Comparison of ENCODE assay signal across 32 cellular contexts in the genomic region with DNA sequence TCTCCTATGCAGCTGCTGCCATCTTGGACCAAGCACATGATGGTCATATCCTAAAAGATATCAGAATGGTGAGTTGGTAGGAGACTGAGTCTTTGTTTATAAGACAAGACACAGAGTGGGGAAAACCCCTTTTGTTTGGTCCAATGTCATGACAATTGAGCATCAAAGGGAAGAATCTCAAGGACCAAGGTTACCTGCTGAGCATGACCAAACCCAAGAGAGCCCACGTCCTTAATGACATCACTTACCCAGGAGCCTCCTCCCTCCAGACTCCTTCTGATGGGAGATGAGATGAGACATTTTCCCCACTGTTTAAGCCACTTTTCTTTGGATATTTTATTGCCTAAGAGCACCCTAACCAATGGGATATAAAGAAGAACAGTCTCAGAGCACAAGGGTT.
"Had no signal": no experiment of that assay in that cellular context is flagged by ENCODE, and none has a peak within 500 bp of the region (broad histone marks: within the 10 kb centered on the region; RNA-seq: fewer than 3 reads in every experiment).

No MANE protein-coding gene starts in this region.

- H3K27ac ChIP-seq: brain microvascular endothelial cell, coronary artery, dorsolateral prefrontal cortex, esophagus muscularis mucosa, foreskin keratinocyte, gastrocnemius medialis, heart left ventricle, WERI-Rb-1 had no signal

- FAIRE-seq: astrocyte, bronchial epithelial cell had no signal

- H3K9me3 Mint-ChIP-seq: activated B cell treated with CpG ODN at 0.5 μM for 24 hours; activated CD8-positive, alpha-beta T cell treated with anti-CD3 and anti-CD28 coated beads for 36 hours; activated T-cell treated with anti-CD3 and anti-CD28 coated beads, Interleukin-2, amount 50 U/mL, for 4 hours; activated T-helper 17 cell treated with anti-CD3 and anti-CD28 coated beads, Interleukin-2, amount 50 U/mL, for 72 hours; central memory CD8-positive, alpha-beta T cell; dendritic cell treated with granulocyte-macrophage colony-stimulating factor and Interleukin-4, amounts not matched to agents 40 ng/mL and 50 ng/mL, for 4 days; T-helper 2 cell treated with Interferon-gamma antibody and Interleukin-4, amounts not matched to agents 5 μg/mL and 100 μg/mL, for 36 hours had no signal

- H3K4me3 ChIP-seq: coronary artery, dorsolateral prefrontal cortex, esophagus muscularis mucosa, gastrocnemius medialis, heart left ventricle had no signal

- H3K27ac Mint-ChIP-seq: activated B cell treated with CpG ODN at 0.5 μM for 24 hours; activated CD8-positive, alpha-beta T cell treated with anti-CD3 and anti-CD28 coated beads for 36 hours; activated naive CD8-positive, alpha-beta T cell; activated T-helper 17 cell treated with anti-CD3 and anti-CD28 coated beads, Interleukin-2, amount 50 U/mL, for 72 hours; dendritic cell treated with granulocyte-macrophage colony-stimulating factor and Interleukin-4, amounts not matched to agents 40 ng/mL and 50 ng/mL, for 4 days; T-helper 17 cell; T-helper 2 cell treated with Interferon-gamma antibody and Interleukin-4, amounts not matched to agents 5 μg/mL and 100 μg/mL, for 36 hours had no signal

- DNase-seq: activated B cell treated with CpG ODN at 0.5 μM for 24 hours; activated CD4-positive, alpha-beta T cell treated with anti-CD3 and anti-CD28 coated beads for 48 hours; activated CD4-positive, alpha-beta T cell treated with anti-CD3 and anti-CD28 coated beads, Interleukin-2, amount 50 U/mL, for 1 hour; activated CD4-positive, alpha-beta T cell treated with anti-CD3 and anti-CD28 coated beads, Interleukin-2, amount 50 U/mL, for 48 hours; activated CD8-positive, alpha-beta memory T cell treated with anti-CD3 and anti-CD28 coated beads for 24 hours; activated CD8-positive, alpha-beta T cell treated with anti-CD3 and anti-CD28 coated beads for 36 hours; activated effector memory CD4-positive, alpha-beta T cell treated with Interleukin-2 at 50 U/mL for 16 hours; activated gamma-delta T cell treated with Interleukin-2 at 50 U/mL for 16 hours; activated naive CD4-positive, alpha-beta T cell treated with anti-CD3 and anti-CD28 coated beads, Interleukin-2, amount 50 U/mL, for 16 hours; activated naive CD4-positive, alpha-beta T cell treated with Interleukin-2 at 50 U/mL for 16 hours; activated T-cell treated with anti-CD3 and anti-CD28 coated beads, Interleukin-2, amount 50 U/mL, for 4 hours; amniotic stem cell; brain microvascular endothelial cell; dorsolateral prefrontal cortex; effector memory CD4-positive, alpha-beta T cell; erythroblast; foreskin keratinocyte; gastrocnemius medialis; glutamatergic neuron; heart left ventricle; T-helper 17 cell; T1000; WERI-Rb-1 had no signal

- H3K36me3 Mint-ChIP-seq: activated naive CD8-positive, alpha-beta T cell had no signal

- ATAC-seq: activated CD8-positive, alpha-beta T cell treated with anti-CD3 and anti-CD28 coated beads for 36 hours; activated T-cell treated with anti-CD3 and anti-CD28 coated beads, Interleukin-2, amount 50 U/mL, for 4 hours; activated T-helper 17 cell treated with anti-CD3 and anti-CD28 coated beads, Interleukin-2, amount 50 U/mL, for 72 hours; foreskin keratinocyte; gastrocnemius medialis; heart left ventricle; T-helper 17 cell had no signal

- H3K27me3 ChIP-seq: brain microvascular endothelial cell, foreskin keratinocyte, gastrocnemius medialis had no signal

- H3K36me3 ChIP-seq: brain microvascular endothelial cell, esophagus muscularis mucosa, gastrocnemius medialis, heart left ventricle, WERI-Rb-1 had no signal

- H3K4me1 Mint-ChIP-seq: activated T-helper 17 cell treated with anti-CD3 and anti-CD28 coated beads, Interleukin-2, amount 50 U/mL, for 72 hours; central memory CD8-positive, alpha-beta T cell; T-helper 17 cell had no signal

- H3K4me3 Mint-ChIP-seq: activated B cell treated with CpG ODN at 0.5 μM for 24 hours; activated CD8-positive, alpha-beta T cell treated with anti-CD3 and anti-CD28 coated beads for 36 hours; activated naive CD8-positive, alpha-beta T cell; activated T-cell treated with anti-CD3 and anti-CD28 coated beads, Interleukin-2, amount 50 U/mL, for 4 hours; activated T-helper 17 cell treated with anti-CD3 and anti-CD28 coated beads, Interleukin-2, amount 50 U/mL, for 72 hours; central memory CD8-positive, alpha-beta T cell; dendritic cell treated with granulocyte-macrophage colony-stimulating factor and Interleukin-4, amounts not matched to agents 40 ng/mL and 50 ng/mL, for 4 days; T-helper 17 cell; T-helper 2 cell treated with Interferon-gamma antibody and Interleukin-4, amounts not matched to agents 5 μg/mL and 100 μg/mL, for 36 hours had no signal

- H3K4me1 ChIP-seq: esophagus muscularis mucosa, foreskin keratinocyte, gastrocnemius medialis, heart left ventricle had no signal

- H3K9me3 ChIP-seq: esophagus muscularis mucosa, gastrocnemius medialis, heart left ventricle had no signal
